12 cellular contexts compared by ENCODE assay signal in genomic region chr16:75624921-75625334, GRCh38. TPM values are rescaled to one million over a fixed set of nuclear protein-coding genes. Genes with fewer than 3 reads are reported as not detected.
DNase-seq lines count a peak whose midpoint lies in the region; ATAC-seq and TF ChIP-seq lines count a peak whose summit lies in the region.
"Had no signal": no experiment of that assay in that cellular context is flagged by ENCODE, and none has a peak within 500 bp of the region (broad histone marks: within the 10 kb centered on the region; RNA-seq: fewer than 3 reads in every experiment).

No MANE protein-coding gene starts in this region.

- intact Hi-C loops in CD4-positive, alpha-beta T cell (cut with DNase I, micrococcal nuclease) = loop anchor here (5.0 to 10.0 kb wide), 5 partner anchors 137 to 1570 kb away; partner anchors contain the start of genes WDR59 (in 2 of the 2), CFDP1 (in 1 of the 2), MON1B (in 1 of the 2) and PSMD7 (in 1 of the 2)
- intact Hi-C loops in right cardiac atrium (cut with DNase I) = loop anchor here in 2 of 4 donors (10.0 kb wide), 4 partner anchors 60 to 150 kb away; partner anchors contain the start of genes GABARAPL2 (in 1 of the 2) and TMEM231 (in 1 of the 2)

- peaks cover 84% of the 10 kb centered on the region for H3K4me1 Mint-ChIP-seq in CD4-positive, alpha-beta T cell (ENCODE audit: low read depth)
- H3K4me1 Mint-ChIP-seq in WTC11 = peaks cover 15% of the 10 kb centered on the region

- 64% methylated on average over 4 of the region's 4 CpGs for WGBS in right cardiac atrium

- no peaks in the 10 kb centered on the region for H3K9me3 ChIP-seq in CD4-positive, alpha-beta T cell (ENCODE audit: control insufficient read depth, low read length)
- H3K9me3 ChIP-seq in right cardiac atrium (ENCODE audit: control insufficient read depth, low read length) = no peaks in the 10 kb centered on the region
- H3K9me3 ChIP-seq: neutrophil had no signal

- peaks cover 7% of the 10 kb centered on the region for H3K4me1 ChIP-seq in right cardiac atrium (ENCODE audit: control insufficient read depth, insufficient read depth, low read length)

- no peak overlapping the region for H3K27ac ChIP-seq in CD4-positive, alpha-beta T cell (ENCODE audit: low read depth, low read length)
- no peak overlapping the region for H3K27ac ChIP-seq in right cardiac atrium (ENCODE audit: low read length)
- H3K27ac ChIP-seq: neutrophil had no signal

- H3K36me3 Mint-ChIP-seq in CD4-positive, alpha-beta T cell (ENCODE audit: low read depth) = peaks cover 83% of the 10 kb centered on the region
- peaks cover 55% of the 10 kb centered on the region for H3K36me3 Mint-ChIP-seq in WTC11

- DNase-seq in CD4-positive, alpha-beta T cell = no peak
- DNase-seq in HPDE6-E6E7 (ENCODE audit: extremely low spot score) = peak; percentile 17
- no peak for DNase-seq in WTC11 (ENCODE audit: low spot score)
- DNase-seq in iris pigment epithelial cell (ENCODE audit: low read depth) = peak; percentile 87
- no peak for DNase-seq in NCI-H526 treated with DMSO at 0.1 percent for 48 hours (lab: John Stamatoyannopoulos, UW)
- no peak for DNase-seq in NCI-H1105 treated with DMSO at 0.1 percent for 48 hours (lab: John Stamatoyannopoulos, UW)
- DNase-seq in right cardiac atrium = no peak
- DNase-seq: activated naive CD4-positive, alpha-beta T cell treated with anti-CD3 and anti-CD28 coated beads, Interleukin-2, amount 50 U/mL, for 16 hours; NCI-H1436 treated with DMSO at 0.1 percent for 48 hours had no signal

- H3K27me3 ChIP-seq in CD4-positive, alpha-beta T cell (ENCODE audit: control insufficient read depth, insufficient read depth, low read length) = no peaks in the 10 kb centered on the region
- H3K27me3 ChIP-seq in right cardiac atrium (ENCODE audit: control insufficient read depth, insufficient read depth) = no peaks in the 10 kb centered on the region
- H3K27me3 ChIP-seq: neutrophil had no signal

- peak overlapping the region; percentile 57 for H3K4me3 Mint-ChIP-seq in CD4-positive, alpha-beta T cell
- H3K4me3 Mint-ChIP-seq in WTC11 = no peak overlapping the region

- no peaks in the 10 kb centered on the region for H3K27me3 Mint-ChIP-seq in CD4-positive, alpha-beta T cell
- H3K27me3 Mint-ChIP-seq in WTC11 (ENCODE audit: low read depth) = no peaks in the 10 kb centered on the region

- ATAC-seq in CD4-positive, alpha-beta T cell (ENCODE audit: poor library complexity) = no peak
- ATAC-seq in WTC11 (no peak), HG03469 (IDR thresholded peaks at IDR 0.05; ENCODE audit: unreplicated experiment) (no peak), right cardiac atrium (no peak)

- no peak for TF ChIP-seq CTCF in CD4-positive, alpha-beta T cell (IDR thresholded peaks at IDR 0.05)
- no peak for TF ChIP-seq CTCF in WTC11 (IDR thresholded peaks at IDR 0.05)

- H3K9me3 Mint-ChIP-seq in CD4-positive, alpha-beta T cell = no peaks in the 10 kb centered on the region
- no peaks in the 10 kb centered on the region for H3K9me3 Mint-ChIP-seq in WTC11

- POLR2A ChIA-PET in CD4-positive, alpha-beta T cell (lab: Charles Lee) = no interaction called here
- POLR2A ChIA-PET in WTC11 (lab: Charles Lee) = no interaction called here

- CTCF ChIA-PET in CD4-positive, alpha-beta T cell (lab: Charles Lee) = no interaction called here
- CTCF ChIA-PET in WTC11 (lab: Charles Lee) = no interaction called here

- H3K4me3 ChIP-seq in right cardiac atrium (ENCODE audit: low read length) = no peak overlapping the region

- peak overlapping the region; percentile 43 for H3K27ac Mint-ChIP-seq in CD4-positive, alpha-beta T cell
- peak overlapping the region; percentile 16; the same call in 1 of the 2 replicates for H3K27ac Mint-ChIP-seq in WTC11

TF ChIP-seq in WTC11, 78 proteins besides CTCF, POLR2A, EP300 and RAD21 (continues in another document):
- TF ChIP-seq ESRRA (CRISPR knock-in tag; IDR thresholded peaks at IDR 0.05; ENCODE audit: borderline replicate concordance) (no peak), ZNF281 (CRISPR knock-in tag; IDR thresholded peaks at IDR 0.05) (no peak), FOXK1 (CRISPR knock-in tag; IDR thresholded peaks at IDR 0.05) (no peak), E2F5 (CRISPR knock-in tag; IDR thresholded peaks at IDR 0.05) (no peak), E2F1 (CRISPR knock-in tag; IDR thresholded peaks at IDR 0.05) (no peak), TP53 (CRISPR knock-in tag; IDR thresholded peaks at IDR 0.05) (no peak), SP1 (CRISPR knock-in tag; conservative IDR thresholded peaks at IDR 0.05) (no peak), ZNF425 (CRISPR knock-in tag; conservative IDR thresholded peaks at IDR 0.05) (no peak), CREB1 (CRISPR knock-in tag; IDR thresholded peaks at IDR 0.05) (no peak), TEAD1 (CRISPR knock-in tag; IDR thresholded peaks at IDR 0.05) (no peak), MXD4 (CRISPR knock-in tag; IDR thresholded peaks at IDR 0.05; ENCODE audit: borderline replicate concordance) (no peak), ZNF317 (CRISPR knock-in tag; IDR thresholded peaks at IDR 0.05; ENCODE audit: borderline replicate concordance, low read depth) (no peak), KAT7 (CRISPR knock-in tag; IDR thresholded peaks at IDR 0.05; ENCODE audit: borderline replicate concordance) (no peak), ETV6 (CRISPR knock-in tag; IDR thresholded peaks at IDR 0.05) (no peak), EMX1 (CRISPR knock-in tag; IDR thresholded peaks at IDR 0.05) (no peak)

RNA-seq across cellular contexts. Expression of gene ADAT1, which starts 1.8 kb away (rescaled TPM):
- total RNA-seq in CD4-positive, alpha-beta T cell = 10 to 100 TPM; 46.7 to 47.6 TPM
- total RNA-seq in WTC11 (2021) (45.3 to 48.1 TPM (median 46.0 TPM) in 3 replicates), right cardiac atrium (10 to 100 TPM; 17.8 to 27.2 (median 22.4) TPM)
- polyA plus RNA-seq in right cardiac atrium = 8.4 TPM

RNA-seq across cellular contexts. Expression of gene KARS1, which starts 22.5 kb away (rescaled TPM):
- total RNA-seq in CD4-positive, alpha-beta T cell = 100 to 1,000 TPM; 151 to 153 TPM
- total RNA-seq in WTC11 (2021) = 163 to 199 TPM (median 169 TPM) in 3 replicates
- total RNA-seq in right cardiac atrium = 100 to 1,000 TPM; 101 to 122 (median 110) TPM
- polyA plus RNA-seq in right cardiac atrium = 92.2 TPM

RNA-seq across cellular contexts. Expression of gene TERF2IP, which starts 22.6 kb away (rescaled TPM):
- total RNA-seq in CD4-positive, alpha-beta T cell = 100 to 1,000 TPM; 122 to 124 TPM
- total RNA-seq in WTC11 (2021) (14.7 to 15.2 TPM (median 14.7 TPM) in 3 replicates), right cardiac atrium (10 to 100 TPM; 70.6 to 77.8 (median 75.9) TPM)
- 73.8 TPM for polyA plus RNA-seq in right cardiac atrium

RNA-seq across cellular contexts. Expression of gene CPHXL2, which starts 51.9 kb away (rescaled TPM):
- not detected for total RNA-seq in CD4-positive, alpha-beta T cell
- total RNA-seq in WTC11 (2021) = not detected in 3 replicates
- total RNA-seq in right cardiac atrium = not detected
- not detected for polyA plus RNA-seq in right cardiac atrium
- polyA plus RNA-seq: thymus had no signal

RNA-seq across cellular contexts. Expression of gene GABARAPL2, which starts 58.7 kb away (rescaled TPM):
- 10 to 100 TPM; 44.6 to 48.3 TPM for total RNA-seq in CD4-positive, alpha-beta T cell
- total RNA-seq in WTC11 (2021) (60.8 to 63.7 TPM (median 62.7 TPM) in 3 replicates), right cardiac atrium (100 to 1,000 TPM; 197 to 245 (median 219) TPM)
- polyA plus RNA-seq in right cardiac atrium = 262 TPM

Comparison
In these comparisons a context has a peak if more than half of its experiments do, and no peak if none do; other contexts are left out.
1. DNase-seq: peak in HPDE6-E6E7 (single experiment) and iris pigment epithelial cell (single experiment); none in CD4-positive, alpha-beta T cell (0 of 10), WTC11 (single experiment), NCI-H526 treated with DMSO at 0.1 percent for 48 hours (single experiment), NCI-H1105 treated with DMSO at 0.1 percent for 48 hours (single experiment) and right cardiac atrium (0 of 3).